In genomic region chr11:72806378-72806777, GRCh38 we compare ENCODE assay signal across 7 cellular contexts. TPM values are rescaled to one million over a fixed set of nuclear protein-coding genes. Genes with fewer than 3 reads are reported as not detected.
DNase-seq lines count a peak whose midpoint lies in the region; ATAC-seq, FAIRE-seq and TF ChIP-seq lines count a peak whose summit lies in the region.
"Not testable (repeated sequence)": the region's sequence is repeated elsewhere in the genome, so short reads cannot be mapped to it uniquely, and the experiment has no call there.

No MANE protein-coding gene starts in this region.

- TF ChIP-seq RAD21 in K562 (CRISPR knock-in tag; conservative IDR thresholded peaks at IDR 0.05 in 1 of 2, IDR thresholded peaks at IDR 0.05 in 1 of 2) = not testable (repeated sequence)

- not testable (repeated sequence) for TF ChIP-seq EP300 in K562 (IDR thresholded peaks at IDR 0.05; ENCODE audit: low read length); transverse colon (IDR thresholded peaks at IDR 0.05; ENCODE audit: low read depth)

- in situ Hi-C loops in K562 (cut with MboI); transverse colon (cut with MboI; ENCODE audit: low pct_ligation_motif_present in 1 of 4, low pct_unique_long_range_greater_than_20kb in 1 of 4, low sequenced_read_pairs in 3 of 4): not testable (repeated sequence)

- H3K79me2 ChIP-seq in K562 (ENCODE audit: control insufficient read depth, insufficient read depth, low read length) = not testable (repeated sequence)

- H4K20me1 ChIP-seq in BLaER1 treated with 17β-estradiol and CSF1 and Interleukin-3, amounts not matched to agents 10 nM and 100 nM; K562 (replicated peaks; ENCODE audit: control insufficient read depth, insufficient read depth, low read length): not testable (repeated sequence)

- ATAC-seq in activated CD8-positive, alpha-beta memory T cell treated with anti-CD3 and anti-CD28 coated beads, Interleukin-2, amount 10 ng/mL, durations not matched to agents 7 days and 5 days; K562; left lung; natural killer cell treated with Interleukin-12 subunit alpha and Interleukin-12 subunit beta and Interleukin-15 and Interleukin-18, amount 100 ng/mL, for 72 hours: not testable (repeated sequence)

- not testable (repeated sequence) for H3K9me3 Mint-ChIP-seq in activated CD8-positive, alpha-beta memory T cell treated with anti-CD3 and anti-CD28 coated beads, Interleukin-2, amount 10 ng/mL, durations not matched to agents 7 days and 5 days (ENCODE audit: low read depth); natural killer cell treated with Interleukin-12 subunit alpha and Interleukin-12 subunit beta and Interleukin-15 and Interleukin-18, amount 100 ng/mL, for 72 hours

- not testable (repeated sequence) for H3K27me3 Mint-ChIP-seq in activated CD8-positive, alpha-beta memory T cell treated with anti-CD3 and anti-CD28 coated beads, Interleukin-2, amount 10 ng/mL, durations not matched to agents 7 days and 5 days; natural killer cell treated with Interleukin-12 subunit alpha and Interleukin-12 subunit beta and Interleukin-15 and Interleukin-18, amount 100 ng/mL, for 72 hours

- peak overlapping the region; percentile 78 to 100 (median 98) for H3K27ac ChIP-seq in BLaER1 treated with 17β-estradiol and CSF1 and Interleukin-3, amounts not matched to agents 10 nM and 100 nM
- H3K27ac ChIP-seq in K562 (ENCODE audit: extremely low read depth, low read depth, low read length) = not testable (repeated sequence)
- H3K27ac ChIP-seq in left lung (peak overlapping the region; percentile 33 to 98), transverse colon (peak overlapping the region; percentile 5 to 56 (median 13))

- not testable (repeated sequence) for TF ChIP-seq CTCF in K562 (IDR thresholded peaks at IDR 0.05 in 2 of 3, conservative IDR thresholded peaks at IDR 0.05 in 1 of 3; ENCODE audit: insufficient read depth in 2 of 3, low read depth in 1 of 3, low read length in 3 of 3); left lung (IDR thresholded peaks at IDR 0.05); transverse colon (IDR thresholded peaks at IDR 0.05)

- peaks cover 33% of the 10 kb centered on the region for H3K36me3 Mint-ChIP-seq in activated CD8-positive, alpha-beta memory T cell treated with anti-CD3 and anti-CD28 coated beads, Interleukin-2, amount 10 ng/mL, durations not matched to agents 7 days and 5 days
- H3K36me3 Mint-ChIP-seq in natural killer cell treated with Interleukin-12 subunit alpha and Interleukin-12 subunit beta and Interleukin-15 and Interleukin-18, amount 100 ng/mL, for 72 hours = not testable (repeated sequence)

- not testable (repeated sequence) for H2AFZ ChIP-seq in K562 (ENCODE audit: low read depth, low read length)

- H3K36me3 ChIP-seq in BLaER1 treated with 17β-estradiol and CSF1 and Interleukin-3, amounts not matched to agents 10 nM and 100 nM = peaks cover 17 to 65% (median 31%) of the 10 kb centered on the region in 11 experiments
- H3K36me3 ChIP-seq in K562 (ENCODE audit: control insufficient read depth, insufficient read depth, low read length); transverse colon: not testable (repeated sequence)
- peaks cover 0 to 14% of the 10 kb centered on the region in 2 donors for H3K36me3 ChIP-seq in left lung

- CTCF ChIA-PET in activated CD8-positive, alpha-beta memory T cell treated with anti-CD3 and anti-CD28 coated beads, Interleukin-2, amount 10 ng/mL, durations not matched to agents 7 days and 5 days (lab: Charles Lee) = interaction anchor here (0.6 to 1.3 kb wide), 2 partner anchors 12 to 29 kb away, joined by 3 read pairs; partner anchors contain the start of gene STARD10
- CTCF ChIA-PET in K562 (lab: Yijun Ruan, JAX; ENCODE audit: low intra/inter-chr PET ratio) = not testable (repeated sequence)

- peaks cover 0 to 17% (median 0%) of the 10 kb centered on the region in 11 experiments; a peak in 3 of 22 replicates for H3K9me3 ChIP-seq in BLaER1 treated with 17β-estradiol and CSF1 and Interleukin-3, amounts not matched to agents 10 nM and 100 nM (replicated peaks in 1 of 11)
- H3K9me3 ChIP-seq in K562 (replicated peaks; ENCODE audit: control insufficient read depth, insufficient read depth, low read depth, low read length); left lung; transverse colon: not testable (repeated sequence)

- POLR2A ChIA-PET in K562 (lab: Yijun Ruan, JAX) = interaction anchor here (1.4 kb wide), 1 partner anchor 10 kb away, joined by 4 read pairs; no protein-coding TSS in a partner anchor

- WGBS in K562 (ENCODE audit: insufficient coverage, low coverage, missing lambda C conversion rate) = 80% methylated on average over 1 of the region's 1 CpG
- 88% methylated on average over 1 of the region's 1 CpG; no CpG with 5 or more reads in 1 of the 2 donors for WGBS in transverse colon (ENCODE audit: low coverage in 1 of 2), 2 donors

- not testable (repeated sequence) for BruUV-seq in K562 (replicated peaks; lab: Mats Ljungman, UMichigan)

- peak overlapping the region in 9 of 11 experiments; percentile 68 to 100 (median 98); a peak in 18 of 22 replicates for H3K4me2 ChIP-seq in BLaER1 treated with 17β-estradiol and CSF1 and Interleukin-3, amounts not matched to agents 10 nM and 100 nM
- H3K4me2 ChIP-seq in K562 (ENCODE audit: insufficient read depth, low read length) = not testable (repeated sequence)

- peaks cover 33% of the 10 kb centered on the region for H3K4me1 Mint-ChIP-seq in activated CD8-positive, alpha-beta memory T cell treated with anti-CD3 and anti-CD28 coated beads, Interleukin-2, amount 10 ng/mL, durations not matched to agents 7 days and 5 days
- H3K4me1 Mint-ChIP-seq in natural killer cell treated with Interleukin-12 subunit alpha and Interleukin-12 subunit beta and Interleukin-15 and Interleukin-18, amount 100 ng/mL, for 72 hours (ENCODE audit: low read depth in 2 of 2) = peaks cover 11 to 22% of the 10 kb centered on the region in 2 donors

- H3K9ac ChIP-seq in BLaER1 treated with 17β-estradiol and CSF1 and Interleukin-3, amounts not matched to agents 10 nM and 100 nM = peak overlapping the region in 10 of 11 experiments; percentile 62 to 100 (median 88); a peak in 17 of 22 replicates
- not testable (repeated sequence) for H3K9ac ChIP-seq in K562 (ENCODE audit: insufficient read depth in 1 of 2, low read depth in 2 of 2, low read length in 2 of 2)

- H3K4me1 ChIP-seq in BLaER1 treated with 17β-estradiol and CSF1 and Interleukin-3, amounts not matched to agents 10 nM and 100 nM = peaks cover 32 to 90% (median 84%) of the 10 kb centered on the region in 10 experiments
- H3K4me1 ChIP-seq in K562 (replicated peaks in 1 of 2; ENCODE audit: control insufficient read depth in 2 of 2, insufficient read depth in 2 of 2, low read length in 2 of 2); transverse colon: not testable (repeated sequence)
- peaks cover 5 to 65% of the 10 kb centered on the region in 2 donors for H3K4me1 ChIP-seq in left lung

- not testable (repeated sequence) for TF ChIP-seq POLR2A in K562 (conservative IDR thresholded peaks at IDR 0.05); transverse colon (IDR thresholded peaks at IDR 0.05)

- intact Hi-C loops in K562 (cut with micrococcal nuclease); left lung (cut with DNase I); transverse colon (cut with DNase I; ENCODE audit: low total_unique reads): not testable (repeated sequence)

- peak; percentile 66 for DNase-seq in OCI-M1 (lab: John Stamatoyannopoulos, UW)
- DNase-seq in activated CD8-positive, alpha-beta memory T cell treated with anti-CD3 and anti-CD28 coated beads, Interleukin-2, amount 10 ng/mL, durations not matched to agents 7 days and 5 days; K562 (ENCODE audit: extremely low read depth in 1 of 4, low spot score in 3 of 4); left lung; natural killer cell treated with Interleukin-12 subunit alpha and Interleukin-12 subunit beta and Interleukin-15 and Interleukin-18, amount 100 ng/mL, for 72 hours (ENCODE audit: low spot score); transverse colon: not testable (repeated sequence)

- H3K4me3 ChIP-seq in BLaER1 treated with 17β-estradiol and CSF1 and Interleukin-3, amounts not matched to agents 10 nM and 100 nM = peak overlapping the region in 2 of 10 experiments; percentile 10 to 27; a peak in 3 of 20 replicates
- not testable (repeated sequence) for H3K4me3 ChIP-seq in K562, left lung, transverse colon

- not testable (repeated sequence) for H3K4me3 Mint-ChIP-seq in activated CD8-positive, alpha-beta memory T cell treated with anti-CD3 and anti-CD28 coated beads, Interleukin-2, amount 10 ng/mL, durations not matched to agents 7 days and 5 days; natural killer cell treated with Interleukin-12 subunit alpha and Interleukin-12 subunit beta and Interleukin-15 and Interleukin-18, amount 100 ng/mL, for 72 hours

- H3K9me1 ChIP-seq in K562 (ENCODE audit: control insufficient read depth, insufficient read depth, low read length) = not testable (repeated sequence)

- FAIRE-seq in K562 (lab: Jason Lieb, UNC) = not testable (repeated sequence)

- peak overlapping the region; percentile 48 for H3K27ac Mint-ChIP-seq in activated CD8-positive, alpha-beta memory T cell treated with anti-CD3 and anti-CD28 coated beads, Interleukin-2, amount 10 ng/mL, durations not matched to agents 7 days and 5 days
- peak overlapping the region; percentile 57 to 82 for H3K27ac Mint-ChIP-seq in natural killer cell treated with Interleukin-12 subunit alpha and Interleukin-12 subunit beta and Interleukin-15 and Interleukin-18, amount 100 ng/mL, for 72 hours

- H3K27me3 ChIP-seq in BLaER1 treated with 17β-estradiol and CSF1 and Interleukin-3, amounts not matched to agents 10 nM and 100 nM; K562 (ENCODE audit: control insufficient read depth in 2 of 2, insufficient read depth in 2 of 2, low read length in 2 of 2); left lung; transverse colon: not testable (repeated sequence)

RNA-seq across cellular contexts. Expression of gene ATG16L2, which starts 7.8 kb away (rescaled TPM):
- total RNA-seq in activated CD8-positive, alpha-beta memory T cell treated with anti-CD3 and anti-CD28 coated beads, Interleukin-2, amount 10 ng/mL, durations not matched to agents 7 days and 5 days = 100 to 1,000 TPM; 103 to 168 TPM
- total RNA-seq in K562 (2011; cell fraction: chromatin; rRNA removed; ENCODE audit: low replicate concordance) = 57.3 and 108 TPM in 2 replicates
- 50.4 and 52.2 TPM in 2 replicates for total RNA-seq in K562 (2011; cell fraction: nucleolus; rRNA removed)
- 58.1 and 76.9 TPM in 2 replicates for total RNA-seq in K562 (2011; cell fraction: nucleoplasm; rRNA removed)
- total RNA-seq in K562 (2014; rRNA removed) (3.4 and 4.3 TPM in 2 replicates), K562 (2014; rRNA removed; fragmentation: Illumina TruSeq; extraction: Trizol) (2.5 and 2.9 TPM in 2 replicates), K562 (2015; rRNA removed; fragmentation: Illumina TruSeq; extraction: Trizol) (4.9 and 6.7 TPM in 2 replicates), K562 (2021) (6.2 and 6.4 TPM in 2 replicates), left lung (10 to 100 TPM; 41.5 to 87.3 TPM), transverse colon (100 to 1,000 TPM in 2 of 4 donors, 10 to 100 TPM in 2; 50.2 to 206 (median 85.3) TPM)
- polyA plus RNA-seq in K562 (2011; rRNA removed) (8.4 and 10.6 TPM in 2 replicates), K562 (2014; fragmentation: Illumina TruSeq; extraction: Trizol) (6.3 and 6.4 TPM in 2 replicates), K562 (2014; fragmentation: Nextera tagmentation; extraction: Ambion mirVana) (under 1 TPM; 0.18 to 0.59 TPM), K562 (2014; rRNA removed) (11.2 and 12.0 TPM in 2 replicates)
- 5.7 TPM in 2 replicates for polyA plus RNA-seq in K562 (2011; cell fraction: cytosol; rRNA removed)
- polyA plus RNA-seq in K562 (2011; cell fraction: nucleus; rRNA removed) = 100 and 142 TPM in 2 replicates
- polyA plus RNA-seq in K562 (2012) = 13.7 and 47.5 TPM in 2 replicates
- 4.1 and 4.6 TPM in 2 replicates for polyA minus RNA-seq in K562 (2011; rRNA and poly(A)+ RNA removed)
- polyA minus RNA-seq in K562 (2011; cell fraction: cytosol; rRNA and poly(A)+ RNA removed) = 1.1 and 2.8 TPM in 2 replicates
- polyA minus RNA-seq in K562 (2011; cell fraction: nucleus; rRNA and poly(A)+ RNA removed) = 17.1 and 18.2 TPM in 2 replicates
- total RNA-seq in natural killer cell treated with Interleukin-12 subunit alpha and Interleukin-12 subunit beta and Interleukin-15 and Interleukin-18, amount 100 ng/mL, for 72 hours = 100 to 1,000 TPM in 1 of 2 donors, 10 to 100 TPM in 1; 74.7 to 113 TPM

RNA-seq across cellular contexts. Expression of gene STARD10, which starts 12.5 kb away (rescaled TPM):
- 10 to 100 TPM in 1 of 2 experiments, 1 to 10 TPM in 1; 8.4 to 18.4 TPM for total RNA-seq in activated CD8-positive, alpha-beta memory T cell treated with anti-CD3 and anti-CD28 coated beads, Interleukin-2, amount 10 ng/mL, durations not matched to agents 7 days and 5 days
- 13.4 and 36.4 TPM in 2 replicates for total RNA-seq in K562 (2011; cell fraction: chromatin; rRNA removed; ENCODE audit: low replicate concordance)
- total RNA-seq in K562 (2011; cell fraction: nucleolus; rRNA removed) = 36.2 and 45.1 TPM in 2 replicates
- 27.5 and 29.2 TPM in 2 replicates for total RNA-seq in K562 (2011; cell fraction: nucleoplasm; rRNA removed)
- total RNA-seq in K562 (2014; rRNA removed) (51.1 and 52.9 TPM in 2 replicates), K562 (2014; rRNA removed; fragmentation: Illumina TruSeq; extraction: Trizol) (18.1 and 18.3 TPM in 2 replicates), K562 (2015; rRNA removed; fragmentation: Illumina TruSeq; extraction: Trizol) (32.3 and 35.3 TPM in 2 replicates), K562 (2021) (31.9 and 37.5 TPM in 2 replicates), left lung (100 to 1,000 TPM in 1 of 2 donors, 10 to 100 TPM in 1; 83.8 to 119 TPM), transverse colon (100 to 1,000 TPM in 3 of 4 donors, 10 to 100 TPM in 1; 82.7 to 714 (median 225) TPM)
- polyA plus RNA-seq in K562 (2011; rRNA removed) (33.8 and 53.6 TPM in 2 replicates), K562 (2014; fragmentation: Illumina TruSeq; extraction: Trizol) (43.8 and 49.3 TPM in 2 replicates), K562 (2014; fragmentation: Nextera tagmentation; extraction: Ambion mirVana) (under 1 TPM; 0.15 to 0.51 TPM), K562 (2014; rRNA removed) (37.6 and 47.9 TPM in 2 replicates)
- polyA plus RNA-seq in K562 (2011; cell fraction: cytosol; rRNA removed) = 55.3 and 60.0 TPM in 2 replicates
- polyA plus RNA-seq in K562 (2011; cell fraction: nucleus; rRNA removed) = 31.9 and 33.6 TPM in 2 replicates
- polyA plus RNA-seq in K562 (2012) = 40.3 and 41.6 TPM in 2 replicates
- 22.8 and 32.2 TPM in 2 replicates for polyA minus RNA-seq in K562 (2011; rRNA and poly(A)+ RNA removed)
- 25.5 and 30.8 TPM in 2 replicates for polyA minus RNA-seq in K562 (2011; cell fraction: cytosol; rRNA and poly(A)+ RNA removed)
- polyA minus RNA-seq in K562 (2011; cell fraction: nucleus; rRNA and poly(A)+ RNA removed) = 7.8 and 15.0 TPM in 2 replicates
- total RNA-seq in natural killer cell treated with Interleukin-12 subunit alpha and Interleukin-12 subunit beta and Interleukin-15 and Interleukin-18, amount 100 ng/mL, for 72 hours = 10 to 100 TPM in 1 of 2 donors, 1 to 10 TPM in 1; 9.5 to 17.8 TPM

RNA-seq across cellular contexts. Expression of gene ARAP1, which starts 54.2 kb away (rescaled TPM):
- total RNA-seq in activated CD8-positive, alpha-beta memory T cell treated with anti-CD3 and anti-CD28 coated beads, Interleukin-2, amount 10 ng/mL, durations not matched to agents 7 days and 5 days = 100 to 1,000 TPM in 1 of 2 experiments, 10 to 100 TPM in 1; 96.5 to 104 TPM
- 154 and 336 TPM in 2 replicates for total RNA-seq in K562 (2011; cell fraction: chromatin; rRNA removed; ENCODE audit: low replicate concordance)
- total RNA-seq in K562 (2011; cell fraction: nucleolus; rRNA removed) = 191 and 196 TPM in 2 replicates
- 146 and 161 TPM in 2 replicates for total RNA-seq in K562 (2011; cell fraction: nucleoplasm; rRNA removed)
- total RNA-seq in K562 (2014; rRNA removed) (42.0 and 46.1 TPM in 2 replicates), K562 (2014; rRNA removed; fragmentation: Illumina TruSeq; extraction: Trizol) (7.4 and 10.6 TPM in 2 replicates), K562 (2015; rRNA removed; fragmentation: Illumina TruSeq; extraction: Trizol) (24.6 and 26.1 TPM in 2 replicates), K562 (2021) (60.7 and 67.0 TPM in 2 replicates), left lung (100 to 1,000 TPM; 172 to 222 TPM), transverse colon (100 to 1,000 TPM in 3 of 4 donors, 10 to 100 TPM in 1; 99.4 to 233 (median 108) TPM)
- polyA plus RNA-seq in K562 (2011; rRNA removed) (22.1 and 37.3 TPM in 2 replicates), K562 (2014; fragmentation: Illumina TruSeq; extraction: Trizol) (24.6 and 31.8 TPM in 2 replicates), K562 (2014; fragmentation: Nextera tagmentation; extraction: Ambion mirVana) (under 1 TPM; 0.23 to 0.38 TPM), K562 (2014; rRNA removed) (34.1 and 38.4 TPM in 2 replicates)
- 24.6 and 28.2 TPM in 2 replicates for polyA plus RNA-seq in K562 (2011; cell fraction: cytosol; rRNA removed)
- 196 and 222 TPM in 2 replicates for polyA plus RNA-seq in K562 (2011; cell fraction: nucleus; rRNA removed)
- 43.7 and 72.2 TPM in 2 replicates for polyA plus RNA-seq in K562 (2012)
- 21.7 and 23.5 TPM in 2 replicates for polyA minus RNA-seq in K562 (2011; rRNA and poly(A)+ RNA removed)
- 35.0 and 48.2 TPM in 2 replicates for polyA minus RNA-seq in K562 (2011; cell fraction: cytosol; rRNA and poly(A)+ RNA removed)
- polyA minus RNA-seq in K562 (2011; cell fraction: nucleus; rRNA and poly(A)+ RNA removed) = 50.9 and 51.5 TPM in 2 replicates
- total RNA-seq in natural killer cell treated with Interleukin-12 subunit alpha and Interleukin-12 subunit beta and Interleukin-15 and Interleukin-18, amount 100 ng/mL, for 72 hours = 100 to 1,000 TPM; 206 to 220 TPM
